In genomic region chr2:24160761-24161160, GRCh38 we compare ENCODE assay signal across 38 cellular contexts. TPM values are rescaled to one million over a fixed set of nuclear protein-coding genes. Genes with fewer than 3 reads are reported as not detected.
"Had no signal": no experiment of that assay in that cellular context is flagged by ENCODE, and none has a peak within 500 bp of the region (broad histone marks: within the 10 kb centered on the region; RNA-seq: fewer than 3 reads in every experiment).

No MANE protein-coding gene starts in this region.

- DNase-seq: Karpas-422, Kasumi-1, MG63, MM.1S, MV-4-11, NCI-H1048, NCI-H1092, NCI-H1092 treated with DMSO at 0.1 percent for 48 hours, NCI-H1105, NCI-H1105 treated with DMSO at 0.1 percent for 48 hours, NCI-H1417, NCI-H1417 treated with DMSO at 0.1 percent for 48 hours, NCI-H1436, NCI-H1436 treated with DMSO at 0.1 percent for 48 hours, NCI-H146, NCI-H1694, NCI-H1694 treated with DMSO at 0.1 percent for 48 hours, NCI-H187, NCI-H187 treated with DMSO at 0.1 percent for 48 hours, NCI-H1930, NCI-H2029, NCI-H2029 treated with DMSO at 0.1 percent for 48 hours, NCI-H2081, NCI-H2081 treated with DMSO at 0.1 percent for 48 hours, NCI-H2107, NCI-H2171, NCI-H2171 treated with DMSO at 0.1 percent for 48 hours, NCI-H2227 treated with DMSO at 0.1 percent for 48 hours, NCI-H226, NCI-H345, NCI-H446, NCI-H446 treated with DMSO at 0.1 percent for 48 hours, NCI-H510A, NCI-H510A treated with DMSO at 0.1 percent for 48 hours had no signal

- H3K36me3 ChIP-seq: MG63 had no signal

- H3K27me3 ChIP-seq: MG63 had no signal

- H3K9me3 ChIP-seq: MG63 had no signal

- H3K4me3 ChIP-seq: MG63 had no signal

RNA-seq across cellular contexts. Expression of gene FAM228A, which starts 14.1 kb away (rescaled TPM):
- total RNA-seq: LHCN-M2, M059J, MCF 10A, NCI-H460 had no signal
